Comparison of ENCODE assay signal across 18 cellular contexts in genomic region chr7:90834771-90835170, GRCh38.
DNase-seq lines count a peak whose midpoint lies in the region; ATAC-seq and TF ChIP-seq lines count a peak whose summit lies in the region.
"Had no signal": no experiment of that assay in that cellular context is flagged by ENCODE, and none has a peak within 500 bp of the region (broad histone marks: within the 10 kb centered on the region; RNA-seq: fewer than 3 reads in every experiment).

No MANE protein-coding gene starts in this region.

- no peaks in the 10 kb centered on the region for H3K27me3 Mint-ChIP-seq in activated CD4-positive, alpha-beta memory T cell treated with anti-CD3 and anti-CD28 coated beads for 36 hours
- H3K27me3 Mint-ChIP-seq: CD4-positive, alpha-beta memory T cell had no signal

- no peak overlapping the region for H3K27ac Mint-ChIP-seq in activated CD4-positive, alpha-beta memory T cell treated with anti-CD3 and anti-CD28 coated beads for 36 hours
- H3K27ac Mint-ChIP-seq: CD4-positive, alpha-beta memory T cell had no signal

- no peaks in the 10 kb centered on the region for H3K36me3 Mint-ChIP-seq in activated CD4-positive, alpha-beta memory T cell treated with anti-CD3 and anti-CD28 coated beads for 36 hours
- H3K36me3 Mint-ChIP-seq: CD4-positive, alpha-beta memory T cell had no signal

- DNase-seq in D341Med (ENCODE audit: low spot score) (peak; percentile 55), M059J (ENCODE audit: low read depth) (peak; percentile 12), myocyte (ENCODE audit: low read depth) (peak; percentile 85), NAMALWA (ENCODE audit: low spot score) (no peak)
- no peak for DNase-seq in activated CD4-positive, alpha-beta memory T cell treated with anti-CD3 and anti-CD28 coated beads for 36 hours
- DNase-seq: Calu3; CD4-positive, alpha-beta memory T cell; GF-D8; HCEC 1CT; KBM-7; NCI-H1048; NCI-H146; NCI-H2107; NCI-H345; NCI-H748 treated with DMSO at 0.1 percent for 48 hours had no signal

- H3K4me1 Mint-ChIP-seq in activated CD4-positive, alpha-beta memory T cell treated with anti-CD3 and anti-CD28 coated beads for 36 hours (ENCODE audit: low read depth), result no peaks in the 10 kb centered on the region
- H3K4me1 Mint-ChIP-seq: CD4-positive, alpha-beta memory T cell had no signal

- peak; percentile 82 for ATAC-seq in SK-N-SH treated with all-trans-retinoic acid at 6 μM for 48 hours
- no peak for ATAC-seq in GM18861 (IDR thresholded peaks at IDR 0.05; ENCODE audit: unreplicated experiment)
- no peak for ATAC-seq in HG02798 (IDR thresholded peaks at IDR 0.05; ENCODE audit: poor library complexity, unreplicated experiment)

- CTCF ChIA-PET in activated CD4-positive, alpha-beta memory T cell treated with anti-CD3 and anti-CD28 coated beads for 36 hours (lab: Charles Lee), result no interaction called here

- POLR2A ChIA-PET in activated CD4-positive, alpha-beta memory T cell treated with anti-CD3 and anti-CD28 coated beads for 36 hours (lab: Charles Lee), result no interaction called here

- intact Hi-C loops in activated CD4-positive, alpha-beta memory T cell treated with anti-CD3 and anti-CD28 coated beads for 36 hours (cut with micrococcal nuclease), result no loop called here

- H3K4me3 Mint-ChIP-seq in activated CD4-positive, alpha-beta memory T cell treated with anti-CD3 and anti-CD28 coated beads for 36 hours, result no peak overlapping the region
- H3K4me3 Mint-ChIP-seq: CD4-positive, alpha-beta memory T cell had no signal

- peaks cover 38% of the 10 kb centered on the region for H3K9me3 Mint-ChIP-seq in activated CD4-positive, alpha-beta memory T cell treated with anti-CD3 and anti-CD28 coated beads for 36 hours

TF ChIP-seq in SK-N-SH treated with all-trans-retinoic acid at 6 μM for 48 hours, 23 proteins besides CTCF, POLR2A, EP300 and RAD21:
- no peak for TF ChIP-seq ZFP30 (CRISPR knock-in tag; IDR thresholded peaks at IDR 0.05)
- no peak for TF ChIP-seq SNAI2 (CRISPR knock-in tag; IDR thresholded peaks at IDR 0.05)
- TF ChIP-seq PATZ1 (CRISPR knock-in tag; IDR thresholded peaks at IDR 0.05; ENCODE audit: borderline replicate concordance), result no peak

Comparison
In these comparisons a context has a peak if more than half of its experiments do, and no peak if none do; other contexts are left out.
1. DNase-seq: peak in D341Med (single experiment), M059J (single experiment) and myocyte (single experiment); none in NAMALWA (single experiment) and activated CD4-positive, alpha-beta memory T cell treated with anti-CD3 and anti-CD28 coated beads for 36 hours (single experiment).